Comparison of ENCODE assay signal across 10 cellular contexts in the genomic region with DNA sequence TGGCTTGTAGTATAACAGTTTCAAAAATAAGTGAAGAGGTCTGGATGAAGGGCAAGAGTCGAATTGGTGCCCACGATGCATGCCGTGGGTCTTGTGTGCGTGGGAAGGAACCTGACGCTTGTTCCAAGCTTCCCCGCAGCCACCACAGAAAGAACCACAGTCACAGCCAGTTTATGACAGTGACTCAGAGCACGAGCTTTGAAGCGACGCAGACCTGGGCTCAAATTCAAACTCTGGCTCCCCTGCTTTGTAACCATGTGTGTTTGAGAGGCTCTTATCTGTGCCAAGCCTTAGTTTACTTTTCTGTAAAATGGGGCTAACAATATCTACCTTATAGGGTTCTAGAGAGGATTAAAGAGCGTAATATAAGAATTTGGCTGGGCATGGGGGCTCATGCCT.
DNase-seq lines count a peak whose midpoint lies in the region; ATAC-seq and TF ChIP-seq lines count a peak whose summit lies in the region.
"Had no signal": no experiment of that assay in that cellular context is flagged by ENCODE, and none has a peak within 500 bp of the region (broad histone marks: within the 10 kb centered on the region; RNA-seq: fewer than 3 reads in every experiment).

No MANE protein-coding gene starts in this region.

- no peak for TF ChIP-seq CTCF in PC-9 (conservative IDR thresholded peaks at IDR 0.05)
- TF ChIP-seq CTCF in stomach (IDR thresholded peaks at IDR 0.05), result no peak

- H3K4me1 ChIP-seq in neuronal stem cell (ENCODE audit: control insufficient read depth in 2 of 2, insufficient read depth in 1 of 2, low read depth in 1 of 2, low read length in 2 of 2), result peaks cover 0 to 2% of the 10 kb centered on the region in 2 donors
- H3K4me1 ChIP-seq in PC-9 (replicated peaks; ENCODE audit: insufficient read depth), result peaks cover 13% of the 10 kb centered on the region
- peaks cover 10 to 27% (median 14%) of the 10 kb centered on the region in 4 donors for H3K4me1 ChIP-seq in stomach

- no peaks in the 10 kb centered on the region for H3K9me2 ChIP-seq in PC-9 (ENCODE audit: insufficient read depth)

- H3K27ac Mint-ChIP-seq in activated CD8-positive, alpha-beta T cell treated with anti-CD3 and anti-CD28 coated beads, Interleukin-2, amount 10 ng/mL, durations not matched to agents 7 days and 5 days, result peak overlapping the region; percentile 82

- no peak overlapping the region for H4K91ac ChIP-seq in neuronal stem cell (ENCODE audit: low read depth, low read length, poor library complexity)

- WGBS in neuronal stem cell (ENCODE audit: extremely low coverage in 2 of 2, insufficient read length in 2 of 2, insufficient replicate concordance in 1 of 2), 2 donors, result no CpG with 5 or more reads among the region's 10 CpGs
- 68 to 81% (median 77%) methylated on average over 10 of the region's 10 CpGs for WGBS in stomach, 5 donors

- no peak for TF ChIP-seq POLR2A in stomach (IDR thresholded peaks at IDR 0.05)

- H3F3A ChIP-seq in PC-9 (ENCODE audit: insufficient read depth, low read depth), result peaks cover under 1% of the 10 kb centered on the region; the same call in 1 of the 2 replicates

- H3K4me3 ChIP-seq in neuronal stem cell (ENCODE audit: low read length in 2 of 2) (no peak overlapping the region), PC-9 (no peak overlapping the region), stomach (no peak overlapping the region)

- H2AFZ ChIP-seq in neuronal stem cell (ENCODE audit: low read length), result no peak overlapping the region
- H2AFZ ChIP-seq in PC-9, result no peak overlapping the region

- peaks cover 28% of the 10 kb centered on the region for H3K36me3 Mint-ChIP-seq in activated CD8-positive, alpha-beta T cell treated with anti-CD3 and anti-CD28 coated beads, Interleukin-2, amount 10 ng/mL, durations not matched to agents 7 days and 5 days (ENCODE audit: low read depth)

- H3K27ac ChIP-seq in neuronal stem cell (replicated peaks; ENCODE audit: low read length) (no peak overlapping the region), PC-9 (no peak overlapping the region), stomach (no peak overlapping the region)

- intact Hi-C loops in PC-9 (cut with micrococcal nuclease; ENCODE audit: unreplicated experiment) (no loop called here), stomach (cut with DNase I; ENCODE audit: low total_unique reads) (no loop called here)

- CTCF ChIA-PET in activated CD8-positive, alpha-beta T cell treated with anti-CD3 and anti-CD28 coated beads, Interleukin-2, amount 10 ng/mL, durations not matched to agents 7 days and 5 days (lab: Charles Lee), result interaction anchor here (1.0 to 9.8 kb wide), 4 partner anchors 20 to 174 kb away, joined by 3 to 84 read pairs (median 14); no protein-coding TSS in a partner anchor
- CTCF ChIA-PET in PC-9 (lab: Charles Lee), result no interaction called here

- H3K23ac ChIP-seq in neuronal stem cell (ENCODE audit: low read depth, low read length, poor library complexity), result no peak overlapping the region

- DNase-seq in GM03348 (ENCODE audit: low spot score) (peak; percentile 60), fibroblast of gingiva (ENCODE audit: low read depth) (peak; percentile 64), neuronal stem cell (ENCODE audit: low spot score) (no peak), PC-9 (no peak), stomach (no peak)
- DNase-seq in activated CD8-positive, alpha-beta T cell treated with anti-CD3 and anti-CD28 coated beads, Interleukin-2, amount 10 ng/mL, durations not matched to agents 7 days and 5 days, result peak; percentile 75
- DNase-seq in stimulated activated CD4-positive, alpha-beta T cell treated with anti-CD3 and anti-CD28 coated beads, TNF-alpha, amount 100 ng/mL, for 48 hours (ENCODE audit: low read depth in 3 of 3), result peak; percentile 29 to 70 (median 67)
- DNase-seq: naive B cell, RPMI8226 had no signal

- no peaks in the 10 kb centered on the region for H3K36me3 ChIP-seq in neuronal stem cell (replicated peaks in 1 of 2; ENCODE audit: control insufficient read depth in 2 of 2, insufficient read depth in 2 of 2, low read length in 2 of 2)
- peaks cover 13% of the 10 kb centered on the region; the same call in 1 of the 2 replicates for H3K36me3 ChIP-seq in PC-9 (ENCODE audit: low read depth)
- peaks cover 4 to 43% (median 27%) of the 10 kb centered on the region in 4 donors for H3K36me3 ChIP-seq in stomach

- H3K9me3 ChIP-seq in neuronal stem cell (replicated peaks in 1 of 2; ENCODE audit: control insufficient read depth in 2 of 2, insufficient read depth in 1 of 2, low read depth in 1 of 2, low read length in 2 of 2) (no peaks in the 10 kb centered on the region), PC-9 (ENCODE audit: insufficient read depth, low read depth) (no peaks in the 10 kb centered on the region), stomach (no peaks in the 10 kb centered on the region)

- H3K27me3 ChIP-seq in neuronal stem cell (ENCODE audit: control insufficient read depth in 3 of 3, insufficient read depth in 3 of 3, low read depth in 1 of 3, low read length in 3 of 3) (no peaks in the 10 kb centered on the region), PC-9 (ENCODE audit: insufficient read depth, low read depth) (no peaks in the 10 kb centered on the region), stomach (no peaks in the 10 kb centered on the region)

- TF ChIP-seq EP300 in stomach (IDR thresholded peaks at IDR 0.05), result no peak

- H3K4me2 ChIP-seq in neuronal stem cell (ENCODE audit: insufficient read depth, low read length, poor library complexity, severe bottlenecking) (no peak overlapping the region), PC-9 (no peak overlapping the region)

- H3K4me3 Mint-ChIP-seq in activated CD8-positive, alpha-beta T cell treated with anti-CD3 and anti-CD28 coated beads, Interleukin-2, amount 10 ng/mL, durations not matched to agents 7 days and 5 days, result no peak overlapping the region
- H3K4me3 Mint-ChIP-seq: naive B cell had no signal

- POLR2A ChIA-PET in activated CD8-positive, alpha-beta T cell treated with anti-CD3 and anti-CD28 coated beads, Interleukin-2, amount 10 ng/mL, durations not matched to agents 7 days and 5 days (lab: Charles Lee), result interaction anchor here (1.1 to 1.7 kb wide), 4 partner anchors 8 to 66 kb away, joined by 3 to 9 read pairs (median 5); partner anchors contain the start of gene SYNJ2
- POLR2A ChIA-PET in PC-9 (lab: Charles Lee; ENCODE audit: unreplicated experiment), result no interaction called here

- H3K18ac ChIP-seq in neuronal stem cell (ENCODE audit: low read length), result no peak overlapping the region

- H3K4me1 Mint-ChIP-seq in activated CD8-positive, alpha-beta T cell treated with anti-CD3 and anti-CD28 coated beads, Interleukin-2, amount 10 ng/mL, durations not matched to agents 7 days and 5 days (ENCODE audit: low read depth), result peaks cover 32% of the 10 kb centered on the region
- H3K4me1 Mint-ChIP-seq: naive B cell had no signal

- H4K8ac ChIP-seq in neuronal stem cell (ENCODE audit: low read depth, low read length), result no peak overlapping the region

- no peak overlapping the region for H3K4ac ChIP-seq in neuronal stem cell (ENCODE audit: low read length)

- no peak overlapping the region for H2AK5ac ChIP-seq in neuronal stem cell (ENCODE audit: low read depth, low read length)

- no peaks in the 10 kb centered on the region for H4K20me1 ChIP-seq in PC-9 (ENCODE audit: insufficient read depth)

- no peak overlapping the region for H3K9ac ChIP-seq in neuronal stem cell (ENCODE audit: low read depth, low read length, poor library complexity)

- no peak overlapping the region for H3K14ac ChIP-seq in neuronal stem cell (ENCODE audit: low read length)

- no TSS peak for BruUV-seq in PC-9 (replicated peaks; lab: Mats Ljungman, UMichigan)

- H3K79me2 ChIP-seq in PC-9 (ENCODE audit: low read depth), result peaks cover 7% of the 10 kb centered on the region

- no peaks in the 10 kb centered on the region for H3K9me3 Mint-ChIP-seq in activated CD8-positive, alpha-beta T cell treated with anti-CD3 and anti-CD28 coated beads, Interleukin-2, amount 10 ng/mL, durations not matched to agents 7 days and 5 days (ENCODE audit: insufficient read depth)
- H3K9me3 Mint-ChIP-seq: naive B cell had no signal

- H2BK12ac ChIP-seq in neuronal stem cell (ENCODE audit: low read length), result no peak overlapping the region

- no peak overlapping the region for H2BK120ac ChIP-seq in neuronal stem cell (ENCODE audit: low read depth, low read length)

- H2BK5ac ChIP-seq in neuronal stem cell (ENCODE audit: low read length), result no peak overlapping the region

- peak; percentile 67 for ATAC-seq in activated CD8-positive, alpha-beta T cell treated with anti-CD3 and anti-CD28 coated beads, Interleukin-2, amount 10 ng/mL, durations not matched to agents 7 days and 5 days
- ATAC-seq in GM21619 (IDR thresholded peaks at IDR 0.05; ENCODE audit: unreplicated experiment), result no peak

- no peaks in the 10 kb centered on the region for H3K27me3 Mint-ChIP-seq in activated CD8-positive, alpha-beta T cell treated with anti-CD3 and anti-CD28 coated beads, Interleukin-2, amount 10 ng/mL, durations not matched to agents 7 days and 5 days (ENCODE audit: low read depth)
- H3K27me3 Mint-ChIP-seq: naive B cell had no signal

- no peak overlapping the region for H2BK15ac ChIP-seq in neuronal stem cell (ENCODE audit: low read length)

- no peaks in the 10 kb centered on the region for H3K79me1 ChIP-seq in neuronal stem cell (ENCODE audit: low read depth, low read length)

Comparison
In these comparisons a context has a peak if more than half of its experiments do, and no peak if none do; other contexts are left out.
1. DNase-seq: peak in GM03348 (single experiment), activated CD8-positive, alpha-beta T cell treated with anti-CD3 and anti-CD28 coated beads, Interleukin-2, amount 10 ng/mL, durations not matched to agents 7 days and 5 days (single experiment), fibroblast of gingiva (single experiment) and stimulated activated CD4-positive, alpha-beta T cell treated with anti-CD3 and anti-CD28 coated beads, TNF-alpha, amount 100 ng/mL, for 48 hours (3 of 3); none in neuronal stem cell (single experiment), PC-9 (0 of 2) and stomach (single experiment).